Comparison of ENCODE assay signal across 11 cellular contexts in the genomic region with DNA sequence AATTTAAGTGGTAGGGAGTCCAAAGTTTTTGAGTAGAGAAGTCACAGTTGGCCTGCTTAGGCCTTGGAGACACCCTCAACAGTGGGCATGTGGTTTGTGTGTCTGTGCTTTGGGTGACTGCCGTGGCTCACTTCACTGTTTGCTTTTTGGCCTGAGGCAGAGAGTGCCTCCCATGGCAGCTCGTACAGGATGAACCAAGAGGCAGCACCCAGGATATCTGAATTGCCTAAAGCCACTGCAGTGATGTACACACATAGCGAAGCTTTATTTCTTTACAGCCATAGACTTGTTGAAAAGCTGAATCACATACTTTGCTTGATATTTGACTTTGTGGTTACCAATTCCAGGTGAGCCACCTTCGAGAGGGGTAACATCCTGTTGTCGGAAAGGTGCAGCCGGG. TPM values are rescaled to one million over a fixed set of nuclear protein-coding genes. Genes with fewer than 3 reads are reported as not detected.
DNase-seq lines count a peak whose midpoint lies in the region; ATAC-seq and TF ChIP-seq lines count a peak whose summit lies in the region.
"Had no signal": no experiment of that assay in that cellular context is flagged by ENCODE, and none has a peak within 500 bp of the region (broad histone marks: within the 10 kb centered on the region; RNA-seq: fewer than 3 reads in every experiment).

No MANE protein-coding gene starts in this region.

- WGBS in esophagus, 2 donors: 49 to 65% methylated on average over 6 of the region's 6 CpGs
- 61 to 66% methylated on average over 6 of the region's 6 CpGs for WGBS in sigmoid colon, 2 donors
- WGBS in esophagus muscularis mucosa: 86% methylated on average over 6 of the region's 6 CpGs

- peaks cover 0 to 2% of the 10 kb centered on the region in 2 donors for H3K36me3 ChIP-seq in esophagus (ENCODE audit: control insufficient read depth in 2 of 2, insufficient read depth in 2 of 2, low read length in 1 of 2)
- no peaks in the 10 kb centered on the region for H3K36me3 ChIP-seq in sigmoid colon
- no peaks in the 10 kb centered on the region for H3K36me3 ChIP-seq in esophagus muscularis mucosa

- DNase-seq in COLO668 (lab: John Stamatoyannopoulos, UW; ENCODE audit: unreplicated experiment) (peak; percentile 8), RWPE1 (ENCODE audit: low spot score) (peak; percentile 55), sigmoid colon (no peak), NCI-H2227 treated with DMSO at 0.1 percent for 48 hours (lab: John Stamatoyannopoulos, UW) (no peak), esophagus muscularis mucosa (ENCODE audit: extremely low spot score) (no peak), NCI-H510A (lab: John Stamatoyannopoulos, UW) (no peak)
- DNase-seq: NCI-H446; stimulated activated CD4-positive, alpha-beta T cell treated with anti-CD3 and anti-CD28 coated beads, Interleukin-4, amount 100 ng/mL, for 24 hours; T-helper 1 cell had no signal

- no peak overlapping the region for H3K4me3 ChIP-seq in esophagus (ENCODE audit: low read depth in 1 of 2, low read length in 2 of 2)
- H3K4me3 ChIP-seq in sigmoid colon: no peak overlapping the region
- no peak overlapping the region for H3K4me3 ChIP-seq in esophagus muscularis mucosa

- CTCF ChIA-PET in RWPE1 (lab: Yijun Ruan, JAX): no interaction called here

- POLR2A ChIA-PET in RWPE1 (lab: Yijun Ruan, JAX; ENCODE audit: low non-redundant PET): no interaction called here

- H3K9me3 ChIP-seq in esophagus (ENCODE audit: control insufficient read depth in 2 of 2, insufficient read depth in 1 of 2, low read depth in 1 of 2, low read length in 1 of 2) (no peaks in the 10 kb centered on the region), sigmoid colon (no peaks in the 10 kb centered on the region), esophagus muscularis mucosa (no peaks in the 10 kb centered on the region)

- intact Hi-C loops in sigmoid colon (cut with DNase I) (no loop called here), esophagus muscularis mucosa (cut with DNase I) (no loop called here)

- TF ChIP-seq CTCF in RWPE1 (conservative IDR thresholded peaks at IDR 0.05; ENCODE audit: low read depth) (no peak), sigmoid colon (IDR thresholded peaks at IDR 0.05) (no peak), esophagus muscularis mucosa (IDR thresholded peaks at IDR 0.05) (no peak)

- H3K27me3 ChIP-seq in esophagus (ENCODE audit: control insufficient read depth in 1 of 2, insufficient read depth in 2 of 2, low read length in 2 of 2) (no peaks in the 10 kb centered on the region), sigmoid colon (no peaks in the 10 kb centered on the region), esophagus muscularis mucosa (no peaks in the 10 kb centered on the region)

- H3K4me1 ChIP-seq in esophagus (ENCODE audit: control insufficient read depth in 2 of 2, insufficient read depth in 2 of 2, low read length in 1 of 2): peaks cover 0 to 13% of the 10 kb centered on the region in 2 donors
- H3K4me1 ChIP-seq in sigmoid colon: peaks cover 0 to 70% (median 37%) of the 10 kb centered on the region in 4 donors
- H3K4me1 ChIP-seq in esophagus muscularis mucosa: peaks cover 34 to 66% (median 55%) of the 10 kb centered on the region in 4 donors

- H3K27ac ChIP-seq in RWPE1 (peak overlapping the region; percentile 81), esophagus (ENCODE audit: low read depth in 2 of 2, low read length in 1 of 2) (peak overlapping the region; percentile 95), sigmoid colon (peak overlapping the region in 3 of 4 donors; percentile 14 to 43 (median 31)), esophagus muscularis mucosa (replicated peaks in 1 of 4) (peak overlapping the region in 1 of 4 donors; percentile 12)

- TF ChIP-seq EP300 in sigmoid colon (IDR thresholded peaks at IDR 0.05) (no peak), esophagus muscularis mucosa (IDR thresholded peaks at IDR 0.05) (no peak)

- TF ChIP-seq POLR2A in sigmoid colon (IDR thresholded peaks at IDR 0.05): no peak
- TF ChIP-seq POLR2A in esophagus muscularis mucosa (IDR thresholded peaks at IDR 0.05; ENCODE audit: low read depth): no peak

- ATAC-seq in GM21737 (IDR thresholded peaks at IDR 0.05; ENCODE audit: unreplicated experiment): no peak

RNA-seq across cellular contexts. Expression of a gene that starts 21.6 kb away (rescaled TPM):
- 10 to 100 TPM; 13.0 to 19.7 TPM for polyA plus RNA-seq in esophagus
- 10 to 100 TPM; 18.9 to 31.9 (median 23.2) TPM for total RNA-seq in sigmoid colon
- polyA plus RNA-seq in sigmoid colon: 10 to 100 TPM in 1 of 3 donors, 1 to 10 TPM in 2; 6.0 to 21.5 (median 9.9) TPM
- total RNA-seq in esophagus muscularis mucosa: 10 to 100 TPM; 17.7 to 36.6 (median 28.8) TPM

Comparison
In these comparisons a context has a peak if more than half of its experiments do, and no peak if none do; other contexts are left out.
1. DNase-seq: peak in COLO668 (single experiment) and RWPE1 (single experiment); none in sigmoid colon (single experiment), NCI-H2227 treated with DMSO at 0.1 percent for 48 hours (single experiment), esophagus muscularis mucosa (single experiment) and NCI-H510A (single experiment).